13 cellular contexts compared by ENCODE assay signal in the genomic region with DNA sequence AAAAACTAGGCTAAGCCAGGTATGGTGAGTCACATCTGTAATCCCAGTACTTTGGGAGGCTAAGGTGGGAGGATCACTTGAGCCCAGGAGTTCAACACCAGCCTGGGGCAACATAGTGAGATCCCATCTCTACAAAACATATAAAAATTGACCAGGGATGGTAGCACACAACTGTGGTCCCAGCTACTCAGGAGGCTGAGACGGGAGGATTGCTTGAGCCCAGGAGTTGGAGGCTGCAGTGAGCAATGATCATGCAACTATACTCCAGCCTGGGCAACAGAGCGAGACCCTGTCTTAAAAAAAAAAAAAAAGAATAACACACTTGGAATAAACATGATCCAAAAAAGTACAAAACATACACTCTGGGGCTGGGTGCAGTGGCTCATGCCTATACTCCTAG. TPM values are rescaled to one million over a fixed set of nuclear protein-coding genes. Genes with fewer than 3 reads are reported as not detected.
DNase-seq lines count a peak whose midpoint lies in the region; ATAC-seq and TF ChIP-seq lines count a peak whose summit lies in the region.
"Not testable (repeated sequence)": the region's sequence is repeated elsewhere in the genome, so short reads cannot be mapped to it uniquely, and the experiment has no call there.
"Had no signal": no experiment of that assay in that cellular context is flagged by ENCODE, and none has a peak within 500 bp of the region (broad histone marks: within the 10 kb centered on the region; RNA-seq: fewer than 3 reads in every experiment).

No MANE protein-coding gene starts in this region.

- CTCF ChIA-PET in Calu3 (lab: Charles Lee) (interaction anchor here (0.7 kb wide), 1 partner anchor 17 kb away, joined by 3 read pairs; no protein-coding TSS in a partner anchor), WTC11 (lab: Charles Lee) (interaction anchor here (0.7 to 1.6 kb wide), 2 partner anchors 99 to 458 kb away, joined by 3 to 5 read pairs; a partner anchor contains a TSS)

- not testable (repeated sequence) for H3K27me3 ChIP-seq in Karpas-422 (ENCODE audit: low read length)

- H3K9ac ChIP-seq in Karpas-422 (ENCODE audit: low read length) = not testable (repeated sequence)

- not testable (repeated sequence) for H3K36me3 ChIP-seq in Karpas-422 (ENCODE audit: insufficient read depth, low read length)

- TSS peak; percentile 5 for BruUV-seq in Calu3 (replicated peaks; lab: Mats Ljungman, UMichigan)

- H3K4me3 Mint-ChIP-seq in Calu3 (ENCODE audit: low read depth, unreplicated experiment); WTC11; type B pancreatic cell: not testable (repeated sequence)

- not testable (repeated sequence) for ATAC-seq in WTC11

- H3K9me2 ChIP-seq in Karpas-422 (replicated peaks; ENCODE audit: insufficient read depth, low read length) = not testable (repeated sequence)

- not testable (repeated sequence) for DNase-seq in Calu3; WTC11 (ENCODE audit: low spot score); epithelial cell of prostate (ENCODE audit: low read depth, low spot score); type B pancreatic cell (ENCODE audit: extremely low spot score, unreplicated experiment)
- peak; percentile 34 for DNase-seq in Karpas-422

- not testable (repeated sequence) for H3K4me3 ChIP-seq in Karpas-422 (ENCODE audit: low read length)

- POLR2A ChIA-PET in WTC11 (lab: Charles Lee) = not testable (repeated sequence)

- H3K27me3 Mint-ChIP-seq in Calu3 (ENCODE audit: unreplicated experiment); type B pancreatic cell: not testable (repeated sequence)
- peaks cover 15% of the 10 kb centered on the region for H3K27me3 Mint-ChIP-seq in WTC11 (ENCODE audit: low read depth)

- not testable (repeated sequence) for H3K79me2 ChIP-seq in Karpas-422 (ENCODE audit: low read length)

- intact Hi-C loops in Calu3 (cut with micrococcal nuclease; ENCODE audit: unreplicated experiment) = not testable (repeated sequence)

- H3K36me3 Mint-ChIP-seq in Calu3 (ENCODE audit: insufficient read depth, unreplicated experiment) = peaks cover 81% of the 10 kb centered on the region
- not testable (repeated sequence) for H3K36me3 Mint-ChIP-seq in WTC11, type B pancreatic cell

- not testable (repeated sequence) for TF ChIP-seq CTCF in Calu3 (IDR thresholded peaks at IDR 0.05; ENCODE audit: unreplicated experiment); WTC11 (IDR thresholded peaks at IDR 0.05); type B pancreatic cell (conservative IDR thresholded peaks at IDR 0.05)

- not testable (repeated sequence) for H3K4me1 ChIP-seq in Karpas-422 (ENCODE audit: low read length)

- not testable (repeated sequence) for H4K20me1 ChIP-seq in Karpas-422 (ENCODE audit: insufficient read depth, low read depth, low read length)

- H3K27ac ChIP-seq in Karpas-422 (ENCODE audit: low read length) = not testable (repeated sequence)
- H3K27ac ChIP-seq in epithelial cell of prostate = peak overlapping the region; percentile 47

- H3K9me3 Mint-ChIP-seq in Calu3 (ENCODE audit: low read depth, unreplicated experiment); WTC11; type B pancreatic cell: not testable (repeated sequence)

- not testable (repeated sequence) for H3K4me1 Mint-ChIP-seq in Calu3 (ENCODE audit: low read depth, unreplicated experiment); type B pancreatic cell (ENCODE audit: unreplicated experiment)
- H3K4me1 Mint-ChIP-seq in WTC11 = peaks cover 13% of the 10 kb centered on the region

- peak overlapping the region; percentile 84 for H3K27ac Mint-ChIP-seq in Calu3 (ENCODE audit: unreplicated experiment)
- not testable (repeated sequence) for H3K27ac Mint-ChIP-seq in WTC11
- peak overlapping the region; percentile 43 for H3K27ac Mint-ChIP-seq in type B pancreatic cell

- H2AFZ ChIP-seq in Karpas-422 (ENCODE audit: low read length) = not testable (repeated sequence)

- not testable (repeated sequence) for H3K4me2 ChIP-seq in Karpas-422 (ENCODE audit: low read depth, low read length, poor library complexity, severe bottlenecking)

- not testable (repeated sequence) for H3K9me3 ChIP-seq in Karpas-422 (ENCODE audit: low read length)

TF ChIP-seq in WTC11, 78 proteins besides CTCF, POLR2A, EP300 and RAD21:
- peak; percentile 79 for TF ChIP-seq ZNF121 (CRISPR knock-in tag; IDR thresholded peaks at IDR 0.05)

RNA-seq across cellular contexts. Expression of a gene that starts 1.3 kb away (rescaled TPM):
- total RNA-seq in Calu3 (2022) (66.2 and 67.8 TPM in 2 replicates), WTC11 (2021) (1.9 to 2.9 TPM (median 2.3 TPM) in 3 replicates), type B pancreatic cell (ENCODE audit: low replicate concordance) (6.1 and 6.3 TPM in 2 replicates)
- not detected in 2 replicates for total RNA-seq in Karpas-422 (2014; rRNA removed; shearing (Covaris generic); ENCODE audit: low replicate concordance)
- total RNA-seq: A172, B cell had no signal

RNA-seq across cellular contexts. Expression of a gene that starts 26.3 kb away (rescaled TPM):
- total RNA-seq in Calu3 (2022) (176 and 215 TPM in 2 replicates), WTC11 (2021) (13.7 to 15.9 TPM (median 15.0 TPM) in 3 replicates), type B pancreatic cell (ENCODE audit: low replicate concordance) (29.7 and 38.6 TPM in 2 replicates)
- total RNA-seq in Karpas-422 (2014; rRNA removed; shearing (Covaris generic); ENCODE audit: low replicate concordance) = not detected in 2 replicates

RNA-seq across cellular contexts. Expression of a gene that starts 28.9 kb away (rescaled TPM):
- total RNA-seq in Calu3 (2022) (0.38 TPM in 1 of 2 replicates, not detected in the other), WTC11 (2021) (not detected in 3 replicates), type B pancreatic cell (ENCODE audit: low replicate concordance) (not detected in 2 replicates)
- not detected in 2 replicates for total RNA-seq in Karpas-422 (2014; rRNA removed; shearing (Covaris generic); ENCODE audit: low replicate concordance)
- total RNA-seq: A172; B cell; Caco-2; CD4-positive, alpha-beta T cell; CD8-positive, alpha-beta T cell; Daoy; G401; GM12878 had no signal

RNA-seq across cellular contexts. Expression of a gene that starts 56.7 kb away (rescaled TPM):
- not detected in 2 replicates for total RNA-seq in Calu3 (2022)
- total RNA-seq in Karpas-422 (2014; rRNA removed; shearing (Covaris generic); ENCODE audit: low replicate concordance) = not detected in 2 replicates
- not detected in 3 replicates for total RNA-seq in WTC11 (2021)
- total RNA-seq in type B pancreatic cell (ENCODE audit: low replicate concordance) = 0.93 TPM in 1 of 2 replicates, not detected in the other
- total RNA-seq: A172; B cell; CD4-positive, alpha-beta T cell; CD8-positive, alpha-beta T cell; Daoy; G401; GM12878 had no signal

Comparison
In these comparisons a context has a peak if more than half of its experiments do, and no peak if none do; other contexts are left out.
1. RNA of a gene that starts 26.3 kb away (total RNA-seq): 176 to 215 TPM in Calu3, 29.7 to 38.6 TPM in type B pancreatic cell and 13.7 to 15.9 TPM in WTC11; not detected in Karpas-422; every median in the first group is over 10 times any median in the second.